In the genomic region with DNA sequence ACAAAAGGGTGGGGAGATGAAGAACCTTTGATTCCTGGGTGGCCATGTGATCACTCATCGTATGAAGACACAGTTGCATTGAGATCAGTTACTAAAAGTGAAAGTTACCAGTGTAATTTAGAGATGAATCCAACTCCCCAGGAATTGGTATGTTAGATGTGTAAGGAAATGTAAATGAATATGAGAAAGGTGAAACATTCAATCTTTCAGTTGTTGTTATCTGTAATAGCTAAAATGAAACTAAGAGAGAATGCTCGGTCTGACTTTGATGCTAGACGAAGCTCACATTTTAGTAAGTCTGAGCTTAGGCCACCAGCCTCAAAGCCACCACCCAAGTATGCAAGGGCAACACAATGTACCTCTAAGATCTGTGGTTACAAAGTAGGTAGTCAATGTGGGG, we compare ENCODE assay signal across 21 cellular contexts.
A peak's percentile ranks its signal among the peaks of the same experiment; 100 is the strongest.
DNase-seq lines count a peak whose midpoint lies in the region; ATAC-seq and TF ChIP-seq lines count a peak whose summit lies in the region.
"Had no signal": no experiment of that assay in that cellular context is flagged by ENCODE, and none has a peak within 500 bp of the region (broad histone marks: within the 10 kb centered on the region; RNA-seq: fewer than 3 reads in every experiment).

No MANE protein-coding gene starts in this region.

- no peaks in the 10 kb centered on the region for H3K4me1 ChIP-seq in MM.1S (ENCODE audit: low read length)
- H3K4me1 ChIP-seq: A549 had no signal

- no peak overlapping the region for H3K9ac ChIP-seq in MM.1S (ENCODE audit: low read length)

- ATAC-seq in HG02759 (IDR thresholded peaks at IDR 0.05; ENCODE audit: unreplicated experiment) (peak; percentile 67), HG03520 (IDR thresholded peaks at IDR 0.05; ENCODE audit: unreplicated experiment) (no peak)
- ATAC-seq: A549, PC-3 had no signal

- H3K4me2 ChIP-seq in MM.1S (ENCODE audit: low read depth, low read length) = no peak overlapping the region
- H3K4me2 ChIP-seq: A549 had no signal

- DNase-seq in stimulated activated CD4-positive, alpha-beta T cell treated with anti-CD3 and anti-CD28 coated beads, Interleukin-15, amount 100 ng/mL, for 24 hours = peak; percentile 3
- DNase-seq in stimulated activated CD4-positive, alpha-beta T cell treated with anti-CD3 and anti-CD28 coated beads, Interleukin-2, amount 100 ng/mL, for 24 hours = no peak
- DNase-seq in MM.1S (peak; percentile 12), AG08395 (ENCODE audit: low spot score) (no peak), Kasumi-1 (lab: John Stamatoyannopoulos, UW) (no peak), NCI-H774 (lab: John Stamatoyannopoulos, UW) (no peak)
- DNase-seq: C1 segment of cervical spinal cord; GDM1; GOT3; MG63; NCI-H1105; NCI-H1694; NCI-H2107; NCI-H226; NCI-H524 treated with DMSO at 0.1 percent for 48 hours; NK-92 treated with Interleukin-12 subunit alpha and Interleukin-12 subunit beta, amount 100 ng/mL, for 24 hours; PC-3 had no signal

- H3K27ac ChIP-seq in MM.1S (ENCODE audit: low read length) = no peak overlapping the region
- H3K27ac ChIP-seq: A549, RWPE1 had no signal

- no peaks in the 10 kb centered on the region for H3K9me3 ChIP-seq in MM.1S (replicated peaks; ENCODE audit: insufficient read depth, low read length)
- H3K9me3 ChIP-seq: A549, MG63 had no signal

- no peaks in the 10 kb centered on the region for H3K9me2 ChIP-seq in MM.1S (replicated peaks; ENCODE audit: insufficient read depth, low read length)

- no peak overlapping the region for H3K4me3 ChIP-seq in MM.1S (ENCODE audit: low read length)
- H3K4me3 ChIP-seq: A549, MG63 had no signal

- H4K20me1 ChIP-seq in MM.1S (ENCODE audit: insufficient read depth, low read length) = no peaks in the 10 kb centered on the region

- H2AFZ ChIP-seq in MM.1S (ENCODE audit: low read length) = 0 out of 2 replicates have a peak overlapping the region, but pooled peaks have one; percentile 8

- H3K79me2 ChIP-seq in MM.1S (ENCODE audit: low read length) = no peaks in the 10 kb centered on the region

- no peaks in the 10 kb centered on the region for H3K36me3 ChIP-seq in MM.1S (replicated peaks; ENCODE audit: insufficient read depth, low read length)
- H3K36me3 ChIP-seq: MG63 had no signal

- TF ChIP-seq CTCF in MM.1S (IDR thresholded peaks at IDR 0.05; ENCODE audit: low read length) = no peak

- no peaks in the 10 kb centered on the region for H3F3A ChIP-seq in MM.1S (ENCODE audit: insufficient read depth, low read length)

- H3K27me3 ChIP-seq in MM.1S (replicated peaks; ENCODE audit: insufficient read depth, low read length) = no peaks in the 10 kb centered on the region
- H3K27me3 ChIP-seq: MG63 had no signal

Comparison
In these comparisons a context has a peak if more than half of its experiments do, and no peak if none do; other contexts are left out.
1. DNase-seq: peak in stimulated activated CD4-positive, alpha-beta T cell treated with anti-CD3 and anti-CD28 coated beads, Interleukin-15, amount 100 ng/mL, for 24 hours (single experiment) and MM.1S (single experiment); none in stimulated activated CD4-positive, alpha-beta T cell treated with anti-CD3 and anti-CD28 coated beads, Interleukin-2, amount 100 ng/mL, for 24 hours (0 of 2), AG08395 (single experiment), Kasumi-1 (0 of 2) and NCI-H774 (single experiment).